15 cellular contexts compared by ENCODE assay signal in genomic region chr2:85861650-85862049, GRCh38. TPM values are rescaled to one million over a fixed set of nuclear protein-coding genes. Genes with fewer than 3 reads are reported as not detected.
DNase-seq lines count a peak whose midpoint lies in the region; ATAC-seq and TF ChIP-seq lines count a peak whose summit lies in the region.
"Had no signal": no experiment of that assay in that cellular context is flagged by ENCODE, and none has a peak within 500 bp of the region (broad histone marks: within the 10 kb centered on the region; RNA-seq: fewer than 3 reads in every experiment).

No MANE protein-coding gene starts in this region.

- no peaks in the 10 kb centered on the region for H4K20me1 ChIP-seq in MM.1S (ENCODE audit: insufficient read depth, low read length)
- H4K20me1 ChIP-seq in H9 (ENCODE audit: control insufficient read depth, insufficient read depth, insufficient read length): no peaks in the 10 kb centered on the region

- H3F3A ChIP-seq in MM.1S (ENCODE audit: insufficient read depth, low read length): peaks cover 55% of the 10 kb centered on the region

- no peak overlapping the region for H4K91ac ChIP-seq in H9 (ENCODE audit: insufficient read length, low read depth, low read length)

- no peak overlapping the region for H3K23ac ChIP-seq in H9 (ENCODE audit: insufficient read length, low read depth, low read length)

- no peak for ATAC-seq in activated naive CD8-positive, alpha-beta T cell treated with anti-CD3 and anti-CD28 coated beads, Interleukin-2, amount 10 ng/mL, durations not matched to agents 7 days and 5 days (ENCODE audit: low read depth)
- peak in 1 of 2 donors; percentile 28 for ATAC-seq in natural killer cell treated with Interleukin-12 subunit alpha and Interleukin-12 subunit beta and Interleukin-15 and Interleukin-18, amount 100 ng/mL, for 72 hours
- ATAC-seq in GM21390 (IDR thresholded peaks at IDR 0.05; ENCODE audit: unreplicated experiment): no peak
- no peak for ATAC-seq in Right ventricle myocardium superior (ENCODE audit: poor library complexity)

- no peaks in the 10 kb centered on the region for H3K79me1 ChIP-seq in H9 (ENCODE audit: insufficient read depth, low read depth, low read length, poor library complexity, severe bottlenecking)

- WGBS in H9 (ENCODE audit: extremely low coverage, insufficient read length, low lambda C conversion rate): no CpG with 5 or more reads among the region's 5 CpGs

- no peaks in the 10 kb centered on the region for H3K27me3 ChIP-seq in CD8-positive, alpha-beta memory T cell (ENCODE audit: insufficient read depth, low read length, poor library complexity, severe bottlenecking)
- H3K27me3 ChIP-seq in MM.1S (replicated peaks; ENCODE audit: insufficient read depth, low read length): no peaks in the 10 kb centered on the region
- H3K27me3 ChIP-seq in H9 (ENCODE audit: insufficient read depth, low read length): no peaks in the 10 kb centered on the region
- H3K27me3 ChIP-seq: BLaER1 treated with 17β-estradiol and CSF1 and Interleukin-3, amounts not matched to agents 10 nM and 100 nM; testis had no signal

- H3K9ac ChIP-seq in MM.1S (ENCODE audit: low read length): peak overlapping the region; percentile 24; the same call in 1 of the 2 replicates
- no peak overlapping the region for H3K9ac ChIP-seq in H9 (ENCODE audit: extremely low read depth, insufficient read length, low read length)

- H3K79me2 ChIP-seq in MM.1S (ENCODE audit: low read length): peaks cover 73% of the 10 kb centered on the region
- H3K79me2 ChIP-seq in H9 (ENCODE audit: insufficient read depth, low read length): no peaks in the 10 kb centered on the region

- H2BK12ac ChIP-seq in H9 (ENCODE audit: insufficient read length, low read depth, low read length): no peak overlapping the region

- H2BK5ac ChIP-seq in H9 (ENCODE audit: insufficient read length, low read length): no peak overlapping the region

- peak overlapping the region; percentile 36 to 78 (median 73) for H3K4me3 Mint-ChIP-seq in CD8-positive, alpha-beta memory T cell
- H3K4me3 Mint-ChIP-seq in activated naive CD8-positive, alpha-beta T cell treated with anti-CD3 and anti-CD28 coated beads, Interleukin-2, amount 10 ng/mL, durations not matched to agents 7 days and 5 days: peak overlapping the region; percentile 47
- peak overlapping the region; percentile 82 for H3K4me3 Mint-ChIP-seq in natural killer cell treated with Interleukin-12 subunit alpha and Interleukin-12 subunit beta and Interleukin-15 and Interleukin-18, amount 100 ng/mL, for 72 hours
- no peak overlapping the region for H3K4me3 Mint-ChIP-seq in H9

- intact Hi-C loops in Right ventricle myocardium superior (cut with DNase I): no loop called here

- H3K18ac ChIP-seq in H9 (ENCODE audit: insufficient read length, low read depth, low read length): no peak overlapping the region

- H2BK20ac ChIP-seq in H9 (ENCODE audit: low read depth, low read length, poor library complexity, severe bottlenecking): no peak overlapping the region

- H3K27ac ChIP-seq in CD8-positive, alpha-beta memory T cell (ENCODE audit: low read depth, low read length): peak overlapping the region; percentile 14
- H3K27ac ChIP-seq in MM.1S (ENCODE audit: low read length) (peak overlapping the region; percentile 84), H9 (ENCODE audit: insufficient read length, low read depth, low read length) (no peak overlapping the region)
- H3K27ac ChIP-seq: PC-9, testis, WERI-Rb-1 had no signal

- H3K4ac ChIP-seq in H9 (ENCODE audit: low read depth, low read length): no peak overlapping the region

- no peak overlapping the region for H4K8ac ChIP-seq in H9 (replicated peaks; ENCODE audit: insufficient read length, low read depth, low read length)

- TF ChIP-seq CTCF in MM.1S (IDR thresholded peaks at IDR 0.05; ENCODE audit: low read length) (no peak), H9 (conservative IDR thresholded peaks at IDR 0.05) (no peak)

- no peak overlapping the region for H3T11ph ChIP-seq in H9 (ENCODE audit: low read length)

- no peaks in the 10 kb centered on the region for H3K27me3 Mint-ChIP-seq in CD8-positive, alpha-beta memory T cell
- H3K27me3 Mint-ChIP-seq in activated naive CD8-positive, alpha-beta T cell treated with anti-CD3 and anti-CD28 coated beads, Interleukin-2, amount 10 ng/mL, durations not matched to agents 7 days and 5 days: no peaks in the 10 kb centered on the region
- H3K27me3 Mint-ChIP-seq in natural killer cell treated with Interleukin-12 subunit alpha and Interleukin-12 subunit beta and Interleukin-15 and Interleukin-18, amount 100 ng/mL, for 72 hours: no peaks in the 10 kb centered on the region
- H3K27me3 Mint-ChIP-seq in H9 (ENCODE audit: low read depth): no peaks in the 10 kb centered on the region; the same call in 1 of the 2 replicates

- H3K23me2 ChIP-seq in H9 (ENCODE audit: insufficient read length, low read depth, low read length, poor library complexity, severe bottlenecking): no peaks in the 10 kb centered on the region

- H3K36me3 ChIP-seq in CD8-positive, alpha-beta memory T cell (ENCODE audit: insufficient read depth, low read length): peaks cover 5% of the 10 kb centered on the region
- no peaks in the 10 kb centered on the region for H3K36me3 ChIP-seq in MM.1S (replicated peaks; ENCODE audit: insufficient read depth, low read length)
- H3K36me3 ChIP-seq: WERI-Rb-1 had no signal

- no peak overlapping the region for H4K5ac ChIP-seq in H9 (ENCODE audit: insufficient read length, low read depth, low read length)

- H3K4me1 Mint-ChIP-seq in CD8-positive, alpha-beta memory T cell: peaks cover 53 to 78% (median 68%) of the 10 kb centered on the region in 3 donors
- peaks cover 45% of the 10 kb centered on the region for H3K4me1 Mint-ChIP-seq in activated naive CD8-positive, alpha-beta T cell treated with anti-CD3 and anti-CD28 coated beads, Interleukin-2, amount 10 ng/mL, durations not matched to agents 7 days and 5 days
- H3K4me1 Mint-ChIP-seq in natural killer cell treated with Interleukin-12 subunit alpha and Interleukin-12 subunit beta and Interleukin-15 and Interleukin-18, amount 100 ng/mL, for 72 hours (ENCODE audit: low read depth in 2 of 2): peaks cover 54 to 75% of the 10 kb centered on the region in 2 donors
- no peaks in the 10 kb centered on the region for H3K4me1 Mint-ChIP-seq in H9

- H2AFZ ChIP-seq in MM.1S (ENCODE audit: low read length) (no peak overlapping the region), H9 (ENCODE audit: low read length) (no peak overlapping the region)
- H2AFZ ChIP-seq: PC-9 had no signal

- POLR2A ChIA-PET in CD8-positive, alpha-beta memory T cell (lab: Charles Lee): interaction anchor here (0.6 to 0.9 kb wide), 2 partner anchors 26 to 215 kb away, joined by 3 to 4 read pairs; no protein-coding TSS in a partner anchor
- POLR2A ChIA-PET in activated naive CD8-positive, alpha-beta T cell treated with anti-CD3 and anti-CD28 coated beads, Interleukin-2, amount 10 ng/mL, durations not matched to agents 7 days and 5 days (lab: Charles Lee): no interaction called here

- no peaks in the 10 kb centered on the region for H3K9me3 Mint-ChIP-seq in CD8-positive, alpha-beta memory T cell
- no peaks in the 10 kb centered on the region for H3K9me3 Mint-ChIP-seq in activated naive CD8-positive, alpha-beta T cell treated with anti-CD3 and anti-CD28 coated beads, Interleukin-2, amount 10 ng/mL, durations not matched to agents 7 days and 5 days
- H3K9me3 Mint-ChIP-seq in natural killer cell treated with Interleukin-12 subunit alpha and Interleukin-12 subunit beta and Interleukin-15 and Interleukin-18, amount 100 ng/mL, for 72 hours: no peaks in the 10 kb centered on the region
- H3K9me3 Mint-ChIP-seq in H9: no peaks in the 10 kb centered on the region

- H2BK15ac ChIP-seq in H9 (ENCODE audit: low read depth, low read length): no peak overlapping the region

- CTCF ChIA-PET in CD8-positive, alpha-beta memory T cell (lab: Charles Lee): interaction anchor here (0.6 kb wide), 1 partner anchor 34 kb away, joined by 3 read pairs; no protein-coding TSS in a partner anchor

- H2AK5ac ChIP-seq in H9 (ENCODE audit: insufficient read length, low read length): no peak overlapping the region

- no peak overlapping the region for H3K4me3 ChIP-seq in CD8-positive, alpha-beta memory T cell (ENCODE audit: low read length)
- peak overlapping the region; percentile 6; the same call in 1 of the 2 replicates for H3K4me3 ChIP-seq in MM.1S (ENCODE audit: low read length)
- H3K4me3 ChIP-seq: BLaER1 treated with 17β-estradiol and CSF1 and Interleukin-3, amounts not matched to agents 10 nM and 100 nM; PC-9; testis had no signal

- H3K36me3 Mint-ChIP-seq in CD8-positive, alpha-beta memory T cell: peaks cover 11 to 49% (median 18%) of the 10 kb centered on the region in 3 donors
- peaks cover 52% of the 10 kb centered on the region for H3K36me3 Mint-ChIP-seq in activated naive CD8-positive, alpha-beta T cell treated with anti-CD3 and anti-CD28 coated beads, Interleukin-2, amount 10 ng/mL, durations not matched to agents 7 days and 5 days
- H3K36me3 Mint-ChIP-seq in natural killer cell treated with Interleukin-12 subunit alpha and Interleukin-12 subunit beta and Interleukin-15 and Interleukin-18, amount 100 ng/mL, for 72 hours: peaks cover 13% of the 10 kb centered on the region
- no peaks in the 10 kb centered on the region for H3K36me3 Mint-ChIP-seq in H9 (ENCODE audit: insufficient read depth in 1 of 3, low read depth in 3 of 3)

- H3K4me1 ChIP-seq in CD8-positive, alpha-beta memory T cell (ENCODE audit: insufficient read depth, low read length): peaks cover 38% of the 10 kb centered on the region
- H3K4me1 ChIP-seq in MM.1S (ENCODE audit: low read length) (peaks cover 76% of the 10 kb centered on the region), H9 (ENCODE audit: insufficient read depth, low read length) (no peaks in the 10 kb centered on the region)
- H3K4me1 ChIP-seq: testis had no signal

- H3K56ac ChIP-seq in H9 (ENCODE audit: insufficient read length, low read depth, low read length): no peak overlapping the region

- no peak for DNase-seq in CD8-positive, alpha-beta memory T cell
- DNase-seq in MM.1S (peak; percentile 23), Right ventricle myocardium superior (no peak), H9 (no peak)
- DNase-seq in activated naive CD8-positive, alpha-beta T cell treated with anti-CD3 and anti-CD28 coated beads, Interleukin-2, amount 10 ng/mL, durations not matched to agents 7 days and 5 days: no peak
- DNase-seq in natural killer cell treated with Interleukin-12 subunit alpha and Interleukin-12 subunit beta and Interleukin-15 and Interleukin-18, amount 100 ng/mL, for 72 hours (ENCODE audit: low spot score): no peak
- DNase-seq: aorta, NCI-H187, NCI-H524, SW 1271, testis, WERI-Rb-1 had no signal

- H3K27ac Mint-ChIP-seq in CD8-positive, alpha-beta memory T cell: peak overlapping the region; percentile 83 to 99 (median 95)
- H3K27ac Mint-ChIP-seq in activated naive CD8-positive, alpha-beta T cell treated with anti-CD3 and anti-CD28 coated beads, Interleukin-2, amount 10 ng/mL, durations not matched to agents 7 days and 5 days: peak overlapping the region; percentile 57
- H3K27ac Mint-ChIP-seq in natural killer cell treated with Interleukin-12 subunit alpha and Interleukin-12 subunit beta and Interleukin-15 and Interleukin-18, amount 100 ng/mL, for 72 hours: peak overlapping the region; percentile 87
- H3K27ac Mint-ChIP-seq in H9: 0 out of 7 replicates have a peak overlapping the region, but pooled peaks of 1 of the 3 experiments have one; percentile 38

- no peak overlapping the region for H3K14ac ChIP-seq in H9 (ENCODE audit: insufficient read depth, low read length)

- H3K4me2 ChIP-seq in MM.1S (ENCODE audit: low read depth, low read length) (peak overlapping the region; percentile 67), H9 (ENCODE audit: insufficient read depth, insufficient read length, low read length) (no peak overlapping the region)
- H3K4me2 ChIP-seq: PC-9 had no signal

- H2BK120ac ChIP-seq in H9 (ENCODE audit: low read depth, low read length, poor library complexity, severe bottlenecking): no peak overlapping the region

- H3K9me2 ChIP-seq in MM.1S (replicated peaks; ENCODE audit: insufficient read depth, low read length): no peaks in the 10 kb centered on the region

- H3K9me3 ChIP-seq in CD8-positive, alpha-beta memory T cell (ENCODE audit: low read length): no peaks in the 10 kb centered on the region
- H3K9me3 ChIP-seq in MM.1S (replicated peaks; ENCODE audit: insufficient read depth, low read length): no peaks in the 10 kb centered on the region
- no peaks in the 10 kb centered on the region for H3K9me3 ChIP-seq in H9 (ENCODE audit: control insufficient read depth, low read depth, low read length)
- H3K9me3 ChIP-seq: testis had no signal

RNA-seq across cellular contexts. Expression of gene ST3GAL5, which starts 27.1 kb away (rescaled TPM):
- total RNA-seq in CD8-positive, alpha-beta memory T cell: 10 to 100 TPM; 11.1 to 11.2 TPM
- 21.8 TPM for polyA plus RNA-seq in CD8-positive, alpha-beta memory T cell
- total RNA-seq in activated naive CD8-positive, alpha-beta T cell treated with anti-CD3 and anti-CD28 coated beads, Interleukin-2, amount 10 ng/mL, durations not matched to agents 7 days and 5 days: 10 to 100 TPM; 59.9 to 62.8 TPM
- 10 to 100 TPM; 28.9 to 31.8 TPM for total RNA-seq in natural killer cell treated with Interleukin-12 subunit alpha and Interleukin-12 subunit beta and Interleukin-15 and Interleukin-18, amount 100 ng/mL, for 72 hours
- total RNA-seq in Right ventricle myocardium superior (5.0 TPM), H9 (2021) (3.3 and 3.9 TPM in 2 replicates)

Comparison
In these comparisons a context has a peak if more than half of its experiments do, and no peak if none do; other contexts are left out.
1. H3K4me3 Mint-ChIP-seq: peak in CD8-positive, alpha-beta memory T cell (7 of 7), activated naive CD8-positive, alpha-beta T cell treated with anti-CD3 and anti-CD28 coated beads, Interleukin-2, amount 10 ng/mL, durations not matched to agents 7 days and 5 days (single experiment) and natural killer cell treated with Interleukin-12 subunit alpha and Interleukin-12 subunit beta and Interleukin-15 and Interleukin-18, amount 100 ng/mL, for 72 hours (single experiment); none in H9 (0 of 2).